Comparison of ENCODE assay signal across 9 cellular contexts in the genomic region with DNA sequence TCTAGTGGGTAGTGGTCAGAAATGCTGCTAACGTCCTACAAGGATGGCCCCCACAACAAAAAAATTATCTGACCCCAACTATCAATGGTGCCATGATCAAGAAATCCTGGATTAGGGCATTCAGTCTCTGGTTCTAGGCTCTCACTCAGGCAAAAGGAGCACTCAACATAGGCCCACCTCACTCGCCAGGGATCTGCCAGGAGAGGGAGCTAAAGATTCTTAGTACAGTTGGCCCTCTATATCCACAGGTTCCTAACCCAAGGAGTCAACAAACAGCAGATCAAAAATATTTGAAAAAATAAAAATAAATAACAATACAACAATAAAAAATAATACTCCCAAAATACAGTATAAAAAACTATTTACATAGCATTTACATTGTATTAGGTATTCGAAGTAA. TPM values are rescaled to one million over a fixed set of nuclear protein-coding genes. Genes with fewer than 3 reads are reported as not detected.
DNase-seq lines count a peak whose midpoint lies in the region; ATAC-seq and TF ChIP-seq lines count a peak whose summit lies in the region.
"Had no signal": no experiment of that assay in that cellular context is flagged by ENCODE, and none has a peak within 500 bp of the region (broad histone marks: within the 10 kb centered on the region; RNA-seq: fewer than 3 reads in every experiment).

No MANE protein-coding gene starts in this region.

- no peak overlapping the region for H3K27ac ChIP-seq in PC-9
- no peak overlapping the region for H3K27ac ChIP-seq in esophagus muscularis mucosa (replicated peaks in 1 of 4)
- H3K27ac ChIP-seq: thoracic aorta had no signal

- peak; percentile 55; the same call in 1 of the 2 replicates for TF ChIP-seq CTCF in PC-9 (conservative IDR thresholded peaks at IDR 0.05)
- no peak for TF ChIP-seq CTCF in esophagus muscularis mucosa (IDR thresholded peaks at IDR 0.05)
- peak; percentile 51 for TF ChIP-seq CTCF in type B pancreatic cell (conservative IDR thresholded peaks at IDR 0.05)

- POLR2A ChIA-PET in PC-9 (lab: Charles Lee; ENCODE audit: unreplicated experiment), result no interaction called here

- H3K27me3 Mint-ChIP-seq in type B pancreatic cell, result no peaks in the 10 kb centered on the region

- intact Hi-C loops in PC-9 (cut with micrococcal nuclease; ENCODE audit: unreplicated experiment) (loop anchor here (5.0 kb wide), 2 partner anchors 199 to 254 kb away; no protein-coding TSS in a partner anchor), esophagus muscularis mucosa (cut with DNase I) (loop anchor here (10.0 kb wide), 2 partner anchors 62 to 508 kb away; a partner anchor contains a TSS)

- H3K4me1 ChIP-seq in PC-9 (replicated peaks; ENCODE audit: insufficient read depth), result no peaks in the 10 kb centered on the region
- H3K4me1 ChIP-seq in esophagus muscularis mucosa, result no peaks in the 10 kb centered on the region

- no peaks in the 10 kb centered on the region for H3K4me1 Mint-ChIP-seq in type B pancreatic cell (ENCODE audit: unreplicated experiment)

- no peak overlapping the region for H3K27ac Mint-ChIP-seq in type B pancreatic cell

- no peak for TF ChIP-seq POLR2A in esophagus muscularis mucosa (IDR thresholded peaks at IDR 0.05; ENCODE audit: low read depth)

- H3K4me2 ChIP-seq in PC-9, result no peak overlapping the region

- H3K4me3 Mint-ChIP-seq in type B pancreatic cell, result no peak overlapping the region

- no peaks in the 10 kb centered on the region for H3F3A ChIP-seq in PC-9 (ENCODE audit: insufficient read depth, low read depth)

- H3K9me3 ChIP-seq in PC-9 (ENCODE audit: insufficient read depth, low read depth) (no peaks in the 10 kb centered on the region), esophagus muscularis mucosa (no peaks in the 10 kb centered on the region)
- H3K9me3 ChIP-seq: thoracic aorta had no signal

- CTCF ChIA-PET in PC-9 (lab: Charles Lee), result interaction anchor here (0.5 kb wide), 1 partner anchor 118 kb away, joined by 3 read pairs; no protein-coding TSS in a partner anchor

- no peak overlapping the region for H3K4me3 ChIP-seq in H7 (ENCODE audit: insufficient read depth, low read depth, low read length)
- H3K4me3 ChIP-seq in PC-9, result no peak overlapping the region
- no peak overlapping the region for H3K4me3 ChIP-seq in esophagus muscularis mucosa
- H3K4me3 ChIP-seq: thoracic aorta had no signal

- H4K20me1 ChIP-seq in PC-9 (ENCODE audit: insufficient read depth), result no peaks in the 10 kb centered on the region

- no peak for TF ChIP-seq EP300 in esophagus muscularis mucosa (IDR thresholded peaks at IDR 0.05)

- no TSS peak for BruUV-seq in PC-9 (replicated peaks; lab: Mats Ljungman, UMichigan)

- ATAC-seq in GM18870 (IDR thresholded peaks at IDR 0.05; ENCODE audit: unreplicated experiment), result no peak

- H3K9me3 Mint-ChIP-seq in type B pancreatic cell, result no peaks in the 10 kb centered on the region

- H3K36me3 Mint-ChIP-seq in type B pancreatic cell, result no peaks in the 10 kb centered on the region

- H3K9me2 ChIP-seq in PC-9 (ENCODE audit: insufficient read depth), result no peaks in the 10 kb centered on the region

- H3K27me3 ChIP-seq in H7 (ENCODE audit: control insufficient read depth, insufficient read depth, low read length), result no peaks in the 10 kb centered on the region
- H3K27me3 ChIP-seq in PC-9 (ENCODE audit: insufficient read depth, low read depth), result peaks cover 16% of the 10 kb centered on the region; the same call in 1 of the 2 replicates
- no peaks in the 10 kb centered on the region for H3K27me3 ChIP-seq in esophagus muscularis mucosa

- H3K79me2 ChIP-seq in PC-9 (ENCODE audit: low read depth), result no peaks in the 10 kb centered on the region

- H3K36me3 ChIP-seq in H7 (replicated peaks; ENCODE audit: control insufficient read depth, insufficient read depth, low read length) (no peaks in the 10 kb centered on the region), PC-9 (ENCODE audit: low read depth) (no peaks in the 10 kb centered on the region), esophagus muscularis mucosa (peaks cover 13 to 49% (median 26%) of the 10 kb centered on the region in 4 donors)

- DNase-seq in COLO668 (lab: John Stamatoyannopoulos, UW; ENCODE audit: unreplicated experiment) (peak; percentile 21), H7 (peak; percentile 43), PC-9 (peak in 1 of 2 experiments; percentile 31), esophagus muscularis mucosa (ENCODE audit: extremely low spot score) (peak; percentile 39), type B pancreatic cell (ENCODE audit: extremely low spot score, unreplicated experiment) (no peak), COLO829 (ENCODE audit: low spot score) (no peak)
- DNase-seq in central memory CD4-positive, alpha-beta T cell, result no peak

- 53% methylated on average over 3 of the region's 3 CpGs for WGBS in esophagus muscularis mucosa

- no peak overlapping the region for H2AFZ ChIP-seq in PC-9

RNA-seq across cellular contexts. Expression of a gene that starts 10.0 kb away (rescaled TPM):
- total RNA-seq in H7 (2014; rRNA removed; shearing (Covaris generic)), result 0.90 and 1.1 TPM in 2 replicates
- total RNA-seq in PC-9 (2021), result 1.2 TPM in 1 of 2 replicates, not detected in the other
- total RNA-seq in esophagus muscularis mucosa, result 1 to 10 TPM in 3 of 4 donors, under 1 TPM in 1; 0.50 to 1.8 (median 1.4) TPM
- total RNA-seq in type B pancreatic cell (ENCODE audit: low replicate concordance), result 1.5 and 6.4 TPM in 2 replicates

RNA-seq across cellular contexts. Expression of a gene that starts 46.9 kb away (rescaled TPM):
- 100 and 105 TPM in 2 replicates for total RNA-seq in H7 (2014; rRNA removed; shearing (Covaris generic))
- 130 and 147 TPM in 2 replicates for total RNA-seq in PC-9 (2021)
- 100 to 1,000 TPM; 136 to 188 (median 162) TPM for total RNA-seq in esophagus muscularis mucosa
- total RNA-seq in type B pancreatic cell (ENCODE audit: low replicate concordance), result 120 and 165 TPM in 2 replicates

Comparison
In these comparisons a context has a peak if more than half of its experiments do, and no peak if none do; other contexts are left out.
1. DNase-seq: peak in COLO668 (single experiment), H7 (single experiment) and esophagus muscularis mucosa (single experiment); none in type B pancreatic cell (single experiment), central memory CD4-positive, alpha-beta T cell (single experiment) and COLO829 (single experiment).
2. CTCF ChIP-seq: peak in PC-9 (single experiment) and type B pancreatic cell (single experiment); none in esophagus muscularis mucosa (0 of 3).